In the genomic region with DNA sequence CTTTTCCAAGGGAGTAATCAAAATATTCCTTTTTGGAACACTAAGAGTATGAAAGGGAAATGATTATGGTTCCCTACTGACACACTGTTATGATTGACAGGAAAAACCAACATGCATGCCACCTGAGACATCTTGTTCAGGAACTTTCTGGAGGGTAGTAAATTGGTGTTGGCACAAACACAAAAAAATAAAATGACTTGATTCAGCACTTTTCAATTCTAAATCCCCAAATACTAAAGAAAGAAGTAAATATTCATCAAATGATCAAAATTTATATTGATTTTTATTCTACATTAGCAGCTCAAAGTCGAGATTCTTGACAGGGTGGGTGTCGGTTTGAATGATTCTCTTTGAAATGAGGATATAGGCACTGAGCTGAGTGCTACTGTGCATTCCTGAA, we compare ENCODE assay signal across 21 cellular contexts.
DNase-seq lines count a peak whose midpoint lies in the region; ATAC-seq, FAIRE-seq and TF ChIP-seq lines count a peak whose summit lies in the region.
"Had no signal": no experiment of that assay in that cellular context is flagged by ENCODE, and none has a peak within 500 bp of the region (broad histone marks: within the 10 kb centered on the region; RNA-seq: fewer than 3 reads in every experiment).

No MANE protein-coding gene starts in this region.

- no peak overlapping the region for H3K4me3 Mint-ChIP-seq in chondrocyte (ENCODE audit: unreplicated experiment)
- H3K4me3 Mint-ChIP-seq: B cell; CD4-positive, CD25-positive, alpha-beta regulatory T cell; CD8-positive, alpha-beta T cell had no signal

- no peak overlapping the region for H2AFZ ChIP-seq in SK-N-SH (ENCODE audit: low read depth)

- TF ChIP-seq POLR2A in A549 (IDR thresholded peaks at IDR 0.05; ENCODE audit: low read length): no peak
- TF ChIP-seq POLR2A in GM12892 (IDR thresholded peaks at IDR 0.05; ENCODE audit: low read depth, low read length): no peak

- WGBS in SK-N-SH (ENCODE audit: low lambda C conversion rate): 81% methylated on average over 2 of the region's 2 CpGs
- WGBS in A549 (ENCODE audit: missing lambda C conversion rate): 16% methylated on average over 2 of the region's 2 CpGs

- H3K4me1 ChIP-seq in SK-N-SH (ENCODE audit: control insufficient read depth in 1 of 2, insufficient read depth in 2 of 2, low read depth in 1 of 2, low read length in 1 of 2) (peaks cover 16 to 22% of the 10 kb centered on the region in 2 experiments), A549 (no peaks in the 10 kb centered on the region)
- H3K4me1 ChIP-seq: BLaER1, Caco-2 had no signal

- no peaks in the 10 kb centered on the region for H3K27me3 Mint-ChIP-seq in chondrocyte (ENCODE audit: low read depth)

- H3K27ac Mint-ChIP-seq in chondrocyte (ENCODE audit: unreplicated experiment): no peak overlapping the region
- H3K27ac Mint-ChIP-seq: B cell; CD4-positive, CD25-positive, alpha-beta regulatory T cell; CD8-positive, alpha-beta T cell had no signal

- H3K4me3 ChIP-seq in SK-N-SH (ENCODE audit: low read depth in 2 of 2, low read length in 1 of 2) (no peak overlapping the region), A549 (no peak overlapping the region)
- H3K4me3 ChIP-seq: BLaER1, GM12878, HAP-1 had no signal

- H3K9me3 Mint-ChIP-seq in chondrocyte (ENCODE audit: low read depth): peaks cover 6% of the 10 kb centered on the region
- H3K9me3 Mint-ChIP-seq: CD8-positive, alpha-beta T cell had no signal

- no peak for TF ChIP-seq CTCF in SK-N-SH (IDR thresholded peaks at IDR 0.05)
- no peak for TF ChIP-seq CTCF in A549 (IDR thresholded peaks at IDR 0.05)
- no peak for TF ChIP-seq CTCF in VCaP (conservative IDR thresholded peaks at IDR 0.05)
- TF ChIP-seq CTCF in chondrocyte (IDR thresholded peaks at IDR 0.05): no peak

- TF ChIP-seq RAD21 in SK-N-SH (IDR thresholded peaks at IDR 0.05; ENCODE audit: low read length) (no peak), A549 (conservative IDR thresholded peaks at IDR 0.05 in 1 of 2, IDR thresholded peaks at IDR 0.05 in 1 of 2) (no peak)

- H3K9ac ChIP-seq in SK-N-SH: no peak overlapping the region
- H3K9ac ChIP-seq: BLaER1 had no signal

- H3K79me2 ChIP-seq in SK-N-SH (ENCODE audit: insufficient read depth): no peaks in the 10 kb centered on the region

- H3F3A ChIP-seq in SK-N-SH (replicated peaks; ENCODE audit: insufficient read depth): peaks cover 5% of the 10 kb centered on the region

- no peak for TF ChIP-seq EP300 in SK-N-SH (IDR thresholded peaks at IDR 0.05; ENCODE audit: borderline replicate concordance in 1 of 2, low read depth in 1 of 2, low read length in 1 of 2)
- no peak for TF ChIP-seq EP300 in A549 (IDR thresholded peaks at IDR 0.05)

- FAIRE-seq in A549 (lab: Jason Lieb, UNC) (no peak), GM12892 (lab: Jason Lieb, UNC) (no peak)
- FAIRE-seq: GM12878, GM18507 had no signal

- no peak overlapping the region for H3K4me2 ChIP-seq in SK-N-SH
- no peak overlapping the region for H3K4me2 ChIP-seq in A549
- H3K4me2 ChIP-seq: BLaER1 had no signal

- POLR2A ChIA-PET in SK-N-SH (lab: Yijun Ruan, JAX) (no interaction called here), A549 (lab: Yijun Ruan, JAX) (no interaction called here)

- no peaks in the 10 kb centered on the region for H3K36me3 ChIP-seq in SK-N-SH (replicated peaks in 1 of 2; ENCODE audit: control insufficient read depth in 1 of 2, insufficient read depth in 2 of 2, low read length in 1 of 2)
- H3K36me3 ChIP-seq: BLaER1, HAP-1 had no signal

- no peaks in the 10 kb centered on the region for H3K9me3 ChIP-seq in SK-N-SH
- no peaks in the 10 kb centered on the region for H3K9me3 ChIP-seq in A549
- H3K9me3 ChIP-seq: BLaER1, Caco-2, HAP-1 had no signal

- H3K9me2 ChIP-seq in SK-N-SH: no peaks in the 10 kb centered on the region

- DNase-seq in SK-N-SH (no peak), A549 (ENCODE audit: low read depth in 1 of 2, low spot score in 1 of 2) (no peak), chondrocyte (ENCODE audit: low spot score) (no peak), GM12892 (ENCODE audit: insufficient read length) (no peak)
- DNase-seq: 8988T; Caco-2; CD4-positive, CD25-positive, alpha-beta regulatory T cell; CD8-positive, alpha-beta T cell; DMS153; EL; GDM1; GOT3 had no signal

- no peak for ATAC-seq in SK-N-SH treated with all-trans-retinoic acid at 6 μM for 48 hours
- ATAC-seq in A549: no peak
- no peak for ATAC-seq in HG03442 (IDR thresholded peaks at IDR 0.05; ENCODE audit: unreplicated experiment)
- ATAC-seq: CD8-positive, alpha-beta T cell; GM12878 had no signal

- H3K27ac ChIP-seq in SK-N-SH (ENCODE audit: low read depth in 2 of 2, low read length in 1 of 2) (peak overlapping the region; percentile 62 to 69; a peak in 2 of 4 replicates), A549 (no peak overlapping the region), VCaP (peak overlapping the region; percentile 16; the same call in 1 of the 2 replicates)
- H3K27ac ChIP-seq: BLaER1, C4-2B had no signal

- CTCF ChIA-PET in SK-N-SH (lab: Yijun Ruan, JAX): interaction anchor here (1.5 kb wide), 1 partner anchor 18 kb away, joined by 3 read pairs; no protein-coding TSS in a partner anchor
- CTCF ChIA-PET in A549 (lab: Yijun Ruan, JAX): no interaction called here

- H4K20me1 ChIP-seq in SK-N-SH (ENCODE audit: insufficient read depth): no peaks in the 10 kb centered on the region
- H4K20me1 ChIP-seq: BLaER1 had no signal

- H3K36me3 Mint-ChIP-seq in chondrocyte (ENCODE audit: low read depth): peaks cover 2% of the 10 kb centered on the region
- H3K36me3 Mint-ChIP-seq: CD4-positive, CD25-positive, alpha-beta regulatory T cell; CD8-positive, alpha-beta T cell had no signal

- no peaks in the 10 kb centered on the region for H3K27me3 ChIP-seq in SK-N-SH (ENCODE audit: insufficient read depth)
- H3K27me3 ChIP-seq: BLaER1 had no signal

- peaks cover 28% of the 10 kb centered on the region for H3K4me1 Mint-ChIP-seq in chondrocyte (ENCODE audit: low read depth)
- H3K4me1 Mint-ChIP-seq: B cell; CD4-positive, CD25-positive, alpha-beta regulatory T cell had no signal

TF ChIP-seq in SK-N-SH, 30 proteins besides CTCF, POLR2A, EP300 and RAD21 (continues in another document):
- no peak for TF ChIP-seq GABPA (IDR thresholded peaks at IDR 0.05; ENCODE audit: low read depth)
- TF ChIP-seq, protein P1, sequence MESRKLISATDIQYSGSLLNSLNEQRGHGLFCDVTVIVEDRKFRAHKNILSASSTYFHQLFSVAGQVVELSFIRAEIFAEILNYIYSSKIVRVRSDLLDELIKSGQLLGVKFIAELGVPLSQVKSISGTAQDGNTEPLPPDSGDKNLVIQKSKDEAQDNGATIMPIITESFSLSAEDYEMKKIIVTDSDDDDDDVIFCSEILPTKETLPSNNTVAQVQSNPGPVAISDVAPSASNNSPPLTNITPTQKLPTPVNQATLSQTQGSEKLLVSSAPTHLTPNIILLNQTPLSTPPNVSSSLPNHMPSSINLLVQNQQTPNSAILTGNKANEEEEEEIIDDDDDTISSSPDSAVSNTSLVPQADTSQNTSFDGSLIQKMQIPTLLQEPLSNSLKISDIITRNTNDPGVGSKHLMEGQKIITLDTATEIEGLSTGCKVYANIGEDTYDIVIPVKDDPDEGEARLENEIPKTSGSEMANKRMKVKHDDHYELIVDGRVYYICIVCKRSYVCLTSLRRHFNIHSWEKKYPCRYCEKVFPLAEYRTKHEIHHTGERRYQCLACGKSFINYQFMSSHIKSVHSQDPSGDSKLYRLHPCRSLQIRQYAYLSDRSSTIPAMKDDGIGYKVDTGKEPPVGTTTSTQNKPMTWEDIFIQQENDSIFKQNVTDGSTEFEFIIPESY (IDR thresholded peaks at IDR 0.05; ENCODE audit: borderline replicate concordance, low read depth): no peak
- no peak for TF ChIP-seq RFX5 (IDR thresholded peaks at IDR 0.05; ENCODE audit: low read length)
- no peak for TF ChIP-seq FOXM1 (IDR thresholded peaks at IDR 0.05; ENCODE audit: low read depth)

TF ChIP-seq in SK-N-SH treated with all-trans-retinoic acid at 6 μM for 48 hours, 23 proteins besides CTCF, POLR2A, EP300 and RAD21:
- TF ChIP-seq ARNTL (CRISPR knock-in tag; IDR thresholded peaks at IDR 0.05; ENCODE audit: borderline replicate concordance, low read depth) (no peak), CSRNP3 (CRISPR knock-in tag; IDR thresholded peaks at IDR 0.05) (no peak), BACH2 (CRISPR knock-in tag; IDR thresholded peaks at IDR 0.05; ENCODE audit: borderline replicate concordance) (no peak)

TF ChIP-seq in A549, 52 proteins besides CTCF, POLR2A, EP300 and RAD21:
- TF ChIP-seq, protein P2, sequence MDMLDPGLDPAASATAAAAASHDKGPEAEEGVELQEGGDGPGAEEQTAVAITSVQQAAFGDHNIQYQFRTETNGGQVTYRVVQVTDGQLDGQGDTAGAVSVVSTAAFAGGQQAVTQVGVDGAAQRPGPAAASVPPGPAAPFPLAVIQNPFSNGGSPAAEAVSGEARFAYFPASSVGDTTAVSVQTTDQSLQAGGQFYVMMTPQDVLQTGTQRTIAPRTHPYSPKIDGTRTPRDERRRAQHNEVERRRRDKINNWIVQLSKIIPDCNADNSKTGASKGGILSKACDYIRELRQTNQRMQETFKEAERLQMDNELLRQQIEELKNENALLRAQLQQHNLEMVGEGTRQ (IDR thresholded peaks at IDR 0.05): no peak
- peak; percentile 39 for TF ChIP-seq MAFK (IDR thresholded peaks at IDR 0.05; ENCODE audit: partially characterized antibody)

Comparison
In these comparisons a context has a peak if more than half of its experiments do, and no peak if none do; other contexts are left out.
1. H3K27ac ChIP-seq: peak in SK-N-SH (2 of 2) and VCaP (single experiment); none in A549 (0 of 2).